Comparison of ENCODE assay signal across 1 cellular context in genomic region chr5:134175874-134176522, GRCh38.
TF ChIP-seq lines count a peak whose summit lies in the region.

No MANE protein-coding gene starts in this region.

TF ChIP-seq in K562, 482 proteins besides CTCF, POLR2A, EP300 and RAD21 (continued from another document):
- no peak for TF ChIP-seq ATF6 (CRISPR knock-in tag; IDR thresholded peaks at IDR 0.05)
